ENCODE assay signal across 17 cellular contexts in the genomic region with DNA sequence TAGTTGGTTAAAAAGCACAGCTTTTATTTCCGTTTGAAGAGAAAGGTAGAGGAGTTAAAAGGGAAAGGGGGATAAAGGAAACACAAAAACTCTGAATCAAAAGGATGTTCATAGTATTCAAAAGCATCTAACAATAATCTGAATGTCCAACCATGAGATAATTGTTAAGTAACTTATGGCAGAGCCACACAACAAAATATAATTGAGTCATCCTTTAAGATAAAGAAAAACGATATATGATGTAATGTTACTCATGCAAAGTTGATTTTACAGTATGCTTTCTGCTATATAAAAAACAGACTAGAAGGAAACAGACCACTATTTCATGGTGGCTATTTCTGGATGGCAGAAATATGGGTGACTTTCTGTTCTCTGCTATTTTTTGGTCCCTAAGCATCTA. TPM values are rescaled to one million over a fixed set of nuclear protein-coding genes. Genes with fewer than 3 reads are reported as not detected.
A peak's percentile ranks its signal among the peaks of the same experiment; 100 is the strongest.
DNase-seq lines count a peak whose midpoint lies in the region; ATAC-seq and TF ChIP-seq lines count a peak whose summit lies in the region.
"Had no signal": no experiment of that assay in that cellular context is flagged by ENCODE, and none has a peak within 500 bp of the region (broad histone marks: within the 10 kb centered on the region; RNA-seq: fewer than 3 reads in every experiment).

No MANE protein-coding gene starts in this region.

- H4K91ac ChIP-seq in IMR-90 (ENCODE audit: insufficient read depth, low read depth, low read length), result no peak overlapping the region

- no peak overlapping the region for H2AK9ac ChIP-seq in IMR-90 (replicated peaks; ENCODE audit: low read depth, low read length, poor library complexity)

- TF ChIP-seq POLR2A in IMR-90 (IDR thresholded peaks at IDR 0.05; ENCODE audit: low read depth, low read length), result no peak

- peak overlapping the region; percentile 65 for H3K4me3 Mint-ChIP-seq in T-helper 2 cell treated with Interferon-gamma antibody and Interleukin-4, amounts not matched to agents 5 μg/mL and 100 μg/mL, for 36 hours
- peak overlapping the region in 4 of 5 experiments; percentile 52 to 90 (median 76) for H3K4me3 Mint-ChIP-seq in brain
- H3K4me3 Mint-ChIP-seq in natural killer cell, result no peak overlapping the region

- dilution Hi-C loops in IMR-90 (cut with HindIII; ENCODE audit: low sequenced_read_pairs, unreplicated experiment), result no loop called here

- in situ Hi-C loops in IMR-90 (cut with MboI; ENCODE audit: low sequenced_read_pairs), result no loop called here

- H3K14ac ChIP-seq in IMR-90 (replicated peaks; ENCODE audit: low read depth, low read length), result no peak overlapping the region

- peaks cover 9% of the 10 kb centered on the region for H3K4me1 ChIP-seq in IMR-90 (ENCODE audit: control insufficient read depth, insufficient read depth, low read length)

- H3K4me2 ChIP-seq in IMR-90 (ENCODE audit: low read depth, low read length), result no peak overlapping the region; the same call in 1 of the 2 replicates

- TF ChIP-seq CTCF in IMR-90 (conservative IDR thresholded peaks at IDR 0.05; ENCODE audit: low read depth, low read length), result no peak
- TF ChIP-seq CTCF in brain (conservative IDR thresholded peaks at IDR 0.05), result no peak
- TF ChIP-seq CTCF in natural killer cell (IDR thresholded peaks at IDR 0.05), result no peak

- H4K8ac ChIP-seq in IMR-90 (ENCODE audit: low read depth in 2 of 2, low read length in 2 of 2), result no peak overlapping the region

- no peak for TF ChIP-seq RAD21 in IMR-90 (IDR thresholded peaks at IDR 0.05; ENCODE audit: low read length)

- intact Hi-C loops in IMR-90 (cut with micrococcal nuclease), result loop anchor here (5.0 kb wide), 1 partner anchor 517 kb away; no protein-coding TSS in a partner anchor
- intact Hi-C loops in natural killer cell (cut with micrococcal nuclease), result no loop called here

- H3K9me1 ChIP-seq in IMR-90 (ENCODE audit: insufficient read depth, low read length), result no peaks in the 10 kb centered on the region; the same call in 1 of the 2 replicates

- no peak overlapping the region for H3K4me3 ChIP-seq in IMR-90 (ENCODE audit: insufficient read depth, low read depth, low read length)
- H3K4me3 ChIP-seq: sigmoid colon had no signal

- H3K9ac ChIP-seq in IMR-90 (ENCODE audit: low read depth, low read length), result no peak overlapping the region

- ATAC-seq in IMR-90 (ENCODE audit: low read depth) (no peak), natural killer cell (no peak), esophagus mucosa (no peak), HG03045 (IDR thresholded peaks at IDR 0.05; ENCODE audit: unreplicated experiment) (no peak)
- no peak for ATAC-seq in stimulated activated naive CD8-positive, alpha-beta T cell treated with anti-CD3 and anti-CD28 coated beads, Interleukin-15, Interleukin-2, amounts not matched to agents 100 U/mL and 50 U/mL, for 24 hours

- no CpG with 5 or more reads among the region's 2 CpGs for WGBS in IMR-90 (ENCODE audit: extremely low coverage in 2 of 2, insufficient read length in 1 of 2), 2 experiments

- peaks cover 45% of the 10 kb centered on the region for H3K4me1 Mint-ChIP-seq in T-helper 2 cell treated with Interferon-gamma antibody and Interleukin-4, amounts not matched to agents 5 μg/mL and 100 μg/mL, for 36 hours (ENCODE audit: low read depth)
- H3K4me1 Mint-ChIP-seq in brain, result peaks cover 58% of the 10 kb centered on the region
- H3K4me1 Mint-ChIP-seq in natural killer cell, result peaks cover 52 to 57% of the 10 kb centered on the region in 2 donors

- H3K36me3 Mint-ChIP-seq in T-helper 2 cell treated with Interferon-gamma antibody and Interleukin-4, amounts not matched to agents 5 μg/mL and 100 μg/mL, for 36 hours (ENCODE audit: low read depth), result peaks cover 36% of the 10 kb centered on the region
- peaks cover 37% of the 10 kb centered on the region for H3K36me3 Mint-ChIP-seq in brain
- peaks cover 22% of the 10 kb centered on the region for H3K36me3 Mint-ChIP-seq in natural killer cell

- H2AK5ac ChIP-seq in IMR-90 (ENCODE audit: low read depth, low read length), result no peak overlapping the region

- no TSS peak for BruUV-seq in IMR-90 (replicated peaks; lab: Mats Ljungman, UMichigan)

- no peak overlapping the region for H2BK20ac ChIP-seq in IMR-90 (ENCODE audit: low read depth, low read length)

- peaks cover 30 to 59% of the 10 kb centered on the region in 2 experiments for H3K79me1 ChIP-seq in IMR-90 (ENCODE audit: low read depth in 1 of 2, low read length in 2 of 2)

- CTCF ChIA-PET in IMR-90 (lab: Yijun Ruan, JAX), result no interaction called here

- no peaks in the 10 kb centered on the region for H3K27me3 ChIP-seq in IMR-90 (ENCODE audit: control insufficient read depth, insufficient read depth, low read length)
- H3K27me3 ChIP-seq: sigmoid colon had no signal

- no peak overlapping the region for H3K23ac ChIP-seq in IMR-90 (ENCODE audit: low read depth, low read length)

- H3K36me3 ChIP-seq in IMR-90 (ENCODE audit: control insufficient read depth, insufficient read depth, low read length), result peaks cover 22% of the 10 kb centered on the region

- no peak overlapping the region for H2AFZ ChIP-seq in IMR-90 (replicated peaks; ENCODE audit: low read length, poor library complexity)

- no peaks in the 10 kb centered on the region for H3K9me3 Mint-ChIP-seq in T-helper 2 cell treated with Interferon-gamma antibody and Interleukin-4, amounts not matched to agents 5 μg/mL and 100 μg/mL, for 36 hours
- H3K9me3 Mint-ChIP-seq in brain, result peaks cover 0 to 4% (median 0%) of the 10 kb centered on the region in 5 experiments
- no peaks in the 10 kb centered on the region for H3K9me3 Mint-ChIP-seq in natural killer cell

- DNase-seq in T-helper 2 cell treated with Interferon-gamma antibody and Interleukin-4, amounts not matched to agents 5 μg/mL and 100 μg/mL, for 36 hours (ENCODE audit: low spot score), result no peak
- no peak for DNase-seq in T-helper 2 cell
- peak; percentile 57 for DNase-seq in IMR-90
- DNase-seq in natural killer cell, result no peak
- no peak for DNase-seq in stimulated activated naive CD8-positive, alpha-beta T cell treated with anti-CD3 and anti-CD28 coated beads, Interleukin-15, Interleukin-2, amounts not matched to agents 100 U/mL and 50 U/mL, for 24 hours
- DNase-seq: 8988T; GDM1; H7; head of caudate nucleus; kidney; NCI-H2107; NCI-H748 treated with DMSO at 0.1 percent for 48 hours; sigmoid colon; stimulated activated CD4-positive, alpha-beta T cell treated with anti-CD3 and anti-CD28 coated beads, Interleukin-4, amount 100 ng/mL, for 4 hours had no signal

- H2BK5ac ChIP-seq in IMR-90 (ENCODE audit: low read depth, low read length, poor library complexity, severe bottlenecking), result no peak overlapping the region

- no peak overlapping the region for H3K56ac ChIP-seq in IMR-90 (ENCODE audit: extremely low read depth, insufficient read depth, low read length)

- H3K9me3 ChIP-seq in IMR-90 (ENCODE audit: control insufficient read depth, insufficient read depth, low read length), result no peaks in the 10 kb centered on the region
- H3K9me3 ChIP-seq: sigmoid colon had no signal

- H4K5ac ChIP-seq in IMR-90 (ENCODE audit: low read depth, low read length), result no peak overlapping the region

- H3K4ac ChIP-seq in IMR-90 (ENCODE audit: low read depth, low read length), result no peak overlapping the region

- no peak overlapping the region for H3K27ac Mint-ChIP-seq in T-helper 2 cell treated with Interferon-gamma antibody and Interleukin-4, amounts not matched to agents 5 μg/mL and 100 μg/mL, for 36 hours
- H3K27ac Mint-ChIP-seq in brain (peak overlapping the region in 3 of 5 experiments; percentile 29 to 79 (median 40)), natural killer cell (peak overlapping the region; percentile 80 to 99)

- H3K27ac ChIP-seq in IMR-90 (ENCODE audit: insufficient read depth, low read length), result no peak overlapping the region
- H3K27ac ChIP-seq: sigmoid colon had no signal

- POLR2A ChIA-PET in IMR-90 (lab: Charles Lee; ENCODE audit: unreplicated experiment), result no interaction called here

- no peak overlapping the region for H2BK15ac ChIP-seq in IMR-90 (ENCODE audit: low read depth, low read length)

- no peaks in the 10 kb centered on the region for H3K27me3 Mint-ChIP-seq in T-helper 2 cell treated with Interferon-gamma antibody and Interleukin-4, amounts not matched to agents 5 μg/mL and 100 μg/mL, for 36 hours (ENCODE audit: low read depth)
- H3K27me3 Mint-ChIP-seq in brain (peaks cover 16% of the 10 kb centered on the region), natural killer cell (ENCODE audit: low read depth in 2 of 2) (no peaks in the 10 kb centered on the region)

- H2BK120ac ChIP-seq in IMR-90 (ENCODE audit: low read depth, low read length), result no peak overlapping the region

- H4K20me1 ChIP-seq in IMR-90 (ENCODE audit: insufficient read depth, low read length), result peaks cover 7% of the 10 kb centered on the region; the same call in 1 of the 2 replicates

- H3K18ac ChIP-seq in IMR-90 (ENCODE audit: low read depth, low read length), result no peak overlapping the region

RNA-seq across cellular contexts. Expression of gene XPC, which starts 3.9 kb away (rescaled TPM):
- total RNA-seq in IMR-90 (2012; rRNA removed) (40.5 and 48.8 TPM in 2 replicates), natural killer cell (10 to 100 TPM; 45.5 to 62.1 (median 50.0) TPM), esophagus mucosa (13.4 TPM)
- polyA plus RNA-seq in IMR-90 (2012; rRNA removed) (27.6 and 30.9 TPM in 2 replicates), brain (ENCODE audit: insufficient read depth, low read depth, low replicate concordance) (18.6 TPM)
- polyA plus RNA-seq in IMR-90 (2012; cell fraction: cytosol; rRNA removed), result 17.6 and 18.4 TPM in 2 replicates
- 62.0 and 94.0 TPM in 2 replicates for polyA plus RNA-seq in IMR-90 (2012; cell fraction: nucleus; rRNA removed; ENCODE audit: low replicate concordance)

RNA-seq across cellular contexts. Expression of gene LSM3, which starts 4.1 kb away (rescaled TPM):
- 3.4 and 14.2 TPM in 2 replicates for total RNA-seq in IMR-90 (2012; rRNA removed)
- 10.0 and 11.5 TPM in 2 replicates for polyA plus RNA-seq in IMR-90 (2012; rRNA removed)
- 0.87 and 1.00 TPM in 2 replicates for polyA plus RNA-seq in IMR-90 (2012; cell fraction: cytosol; rRNA removed)
- 0.20 and 1.8 TPM in 2 replicates for polyA plus RNA-seq in IMR-90 (2012; cell fraction: nucleus; rRNA removed; ENCODE audit: low replicate concordance)
- 13.2 TPM for polyA plus RNA-seq in brain (ENCODE audit: insufficient read depth, low read depth, low replicate concordance)
- total RNA-seq in natural killer cell, result 1 to 10 TPM; 7.6 to 9.1 (median 8.9) TPM
- 10.3 TPM for total RNA-seq in esophagus mucosa

RNA-seq across cellular contexts. Expression of gene TMEM43, which starts 49.6 kb away (rescaled TPM):
- 103 and 114 TPM in 2 replicates for total RNA-seq in IMR-90 (2012; rRNA removed)
- polyA plus RNA-seq in IMR-90 (2012; rRNA removed), result 107 and 109 TPM in 2 replicates
- polyA plus RNA-seq in IMR-90 (2012; cell fraction: cytosol; rRNA removed), result 73.8 and 86.4 TPM in 2 replicates
- 97.1 and 98.5 TPM in 2 replicates for polyA plus RNA-seq in IMR-90 (2012; cell fraction: nucleus; rRNA removed; ENCODE audit: low replicate concordance)
- 36.2 TPM for polyA plus RNA-seq in brain (ENCODE audit: insufficient read depth, low read depth, low replicate concordance)
- 10 to 100 TPM; 49.5 to 61.1 (median 54.1) TPM for total RNA-seq in natural killer cell
- 55.7 TPM for total RNA-seq in esophagus mucosa

RNA-seq across cellular contexts. Expression of gene CHCHD4, which starts 49.8 kb away (rescaled TPM):
- 9.0 and 12.2 TPM in 2 replicates for total RNA-seq in IMR-90 (2012; rRNA removed)
- polyA plus RNA-seq in IMR-90 (2012; rRNA removed), result 7.4 and 9.8 TPM in 2 replicates
- polyA plus RNA-seq in IMR-90 (2012; cell fraction: cytosol; rRNA removed), result 4.6 and 4.8 TPM in 2 replicates
- 1.3 and 5.0 TPM in 2 replicates for polyA plus RNA-seq in IMR-90 (2012; cell fraction: nucleus; rRNA removed; ENCODE audit: low replicate concordance)
- 13.3 TPM for polyA plus RNA-seq in brain (ENCODE audit: insufficient read depth, low read depth, low replicate concordance)
- 1 to 10 TPM; 2.1 to 4.3 (median 3.4) TPM for total RNA-seq in natural killer cell
- total RNA-seq in esophagus mucosa, result 13.0 TPM
